ENCODE assay signal across 8 cellular contexts in the genomic region with DNA sequence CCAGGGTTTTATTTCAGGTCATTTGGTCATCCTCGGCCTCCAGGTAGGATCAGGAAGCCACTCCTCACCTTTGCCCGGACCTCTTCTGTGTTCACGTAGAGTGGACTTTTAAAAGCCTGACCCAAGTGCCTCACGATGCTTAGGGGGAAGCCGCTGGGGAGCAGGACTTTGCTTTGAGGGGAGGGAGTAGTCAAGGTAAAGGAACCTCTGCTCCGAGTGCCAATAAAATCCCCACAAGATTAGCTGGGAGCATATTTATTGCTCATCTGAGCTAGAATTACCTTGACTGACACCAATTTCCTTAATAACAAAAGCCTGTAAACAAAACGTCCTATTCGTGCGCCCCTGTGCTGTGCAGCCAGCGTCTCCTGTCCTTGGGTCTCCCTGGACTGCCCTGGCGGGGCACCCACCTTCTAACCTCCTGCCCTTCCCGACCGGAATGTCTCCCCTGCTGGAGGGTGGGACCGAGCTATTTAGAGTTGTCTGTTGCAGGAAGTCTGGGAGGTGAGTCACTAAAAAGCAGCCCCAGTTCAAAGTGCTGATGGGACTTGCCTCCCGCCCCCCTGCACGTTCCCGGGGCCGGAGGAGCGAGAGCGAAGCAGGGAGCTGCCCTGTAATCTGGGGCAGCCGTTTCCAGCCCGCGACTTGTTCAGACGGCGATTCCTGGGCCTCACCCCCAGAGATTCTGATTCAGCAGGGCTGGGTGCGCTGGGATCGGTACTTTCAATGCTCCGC. TPM values are rescaled to one million over a fixed set of nuclear protein-coding genes. Genes with fewer than 3 reads are reported as not detected.
DNase-seq lines count a peak whose midpoint lies in the region; ATAC-seq and TF ChIP-seq lines count a peak whose summit lies in the region.

No MANE protein-coding gene starts in this region.

- CTCF ChIA-PET in CD8-positive, alpha-beta T cell (lab: Charles Lee) = interaction anchor here (0.6 to 8.7 kb wide), 31 partner anchors 10 to 499 kb away, joined by 3 to 174 read pairs (median 4); no protein-coding TSS in a partner anchor
- CTCF ChIA-PET in activated CD4-positive, alpha-beta T cell treated with anti-CD3 and anti-CD28 coated beads, Interleukin-2, amount 10 ng/mL, durations not matched to agents 7 days and 5 days (lab: Charles Lee) = interaction anchor here (0.6 to 4.0 kb wide), 11 partner anchors 13 to 486 kb away, joined by 3 to 13 read pairs (median 4); no protein-coding TSS in a partner anchor

- peaks cover 48% of the 10 kb centered on the region for H3K4me1 Mint-ChIP-seq in CD8-positive, alpha-beta T cell (ENCODE audit: low read depth)
- H3K4me1 Mint-ChIP-seq in activated CD4-positive, alpha-beta T cell treated with anti-CD3 and anti-CD28 coated beads, Interleukin-2, amount 10 ng/mL, durations not matched to agents 7 days and 5 days = peaks cover 56% of the 10 kb centered on the region

- H3K36me3 ChIP-seq in CD8-positive, alpha-beta T cell (ENCODE audit: insufficient read depth, low read length) = no peaks in the 10 kb centered on the region
- no peaks in the 10 kb centered on the region for H3K36me3 ChIP-seq in Karpas-422 (ENCODE audit: insufficient read depth, low read length)
- no peaks in the 10 kb centered on the region for H3K36me3 ChIP-seq in lower lobe of right lung

- no peaks in the 10 kb centered on the region for H3K79me2 ChIP-seq in Karpas-422 (ENCODE audit: low read length)

- peaks cover 42% of the 10 kb centered on the region for H3K4me1 ChIP-seq in CD8-positive, alpha-beta T cell (ENCODE audit: insufficient read depth, low read length)
- H3K4me1 ChIP-seq in Karpas-422 (ENCODE audit: low read length) = peaks cover 29% of the 10 kb centered on the region
- H3K4me1 ChIP-seq in lower lobe of right lung = peaks cover 58% of the 10 kb centered on the region

- intact Hi-C loops in CD8-positive, alpha-beta T cell (cut with DNase I, micrococcal nuclease) = loop anchor here (1.0 to 10.0 kb wide), 11 partner anchors 18 to 1116 kb away; a partner anchor contains a TSS
- intact Hi-C loops in lower lobe of right lung (cut with DNase I) = no loop called here

- no peaks in the 10 kb centered on the region for H3K27me3 ChIP-seq in CD8-positive, alpha-beta T cell (ENCODE audit: insufficient read depth, low read length)
- H3K27me3 ChIP-seq in Karpas-422 (ENCODE audit: low read length) (0 out of 2 replicates have a peak, but pooled peaks cover 3% of the 10 kb centered on the region), lower lobe of right lung (ENCODE audit: low read depth) (no peaks in the 10 kb centered on the region)

- no peaks in the 10 kb centered on the region; the same call in 1 of the 2 replicates for H4K20me1 ChIP-seq in Karpas-422 (ENCODE audit: insufficient read depth, low read depth, low read length)

- no peaks in the 10 kb centered on the region for H3K9me2 ChIP-seq in Karpas-422 (replicated peaks; ENCODE audit: insufficient read depth, low read length)

- H3K27me3 Mint-ChIP-seq in CD8-positive, alpha-beta T cell (ENCODE audit: low read depth) = no peaks in the 10 kb centered on the region
- peaks cover 13% of the 10 kb centered on the region for H3K27me3 Mint-ChIP-seq in activated CD4-positive, alpha-beta T cell treated with anti-CD3 and anti-CD28 coated beads, Interleukin-2, amount 10 ng/mL, durations not matched to agents 7 days and 5 days

- H3K36me3 Mint-ChIP-seq in CD8-positive, alpha-beta T cell = peaks cover 20% of the 10 kb centered on the region
- peaks cover 7% of the 10 kb centered on the region for H3K36me3 Mint-ChIP-seq in activated CD4-positive, alpha-beta T cell treated with anti-CD3 and anti-CD28 coated beads, Interleukin-2, amount 10 ng/mL, durations not matched to agents 7 days and 5 days (ENCODE audit: low read depth)

- peak in 6 of 7 experiments; percentile 49 to 72 (median 68) for DNase-seq in CD8-positive, alpha-beta T cell
- peak; percentile 42 for DNase-seq in Karpas-422
- peak; percentile 53 for DNase-seq in activated CD4-positive, alpha-beta T cell treated with anti-CD3 and anti-CD28 coated beads, Interleukin-2, amount 10 ng/mL, durations not matched to agents 7 days and 5 days
- peak; percentile 78 for DNase-seq in dermis blood vessel endothelial cell
- DNase-seq in lower lobe of right lung = peak; percentile 70
- DNase-seq in stimulated activated CD4-positive, alpha-beta T cell treated with anti-CD3 and anti-CD28 coated beads, Interleukin-4, amount 100 ng/mL, for 48 hours (ENCODE audit: low read depth in 2 of 2) = peak; percentile 54 to 73
- DNase-seq in NCI-H1694 (lab: John Stamatoyannopoulos, UW) = no peak
- DNase-seq in SHP77 treated with DMSO at 0.1 percent for 48 hours (lab: John Stamatoyannopoulos, UW) = no peak

- H3K9me3 ChIP-seq in CD8-positive, alpha-beta T cell (ENCODE audit: low read length) = no peaks in the 10 kb centered on the region
- H3K9me3 ChIP-seq in Karpas-422 (ENCODE audit: low read length) (no peaks in the 10 kb centered on the region), lower lobe of right lung (no peaks in the 10 kb centered on the region)

- no peak for TF ChIP-seq CTCF in CD8-positive, alpha-beta T cell (IDR thresholded peaks at IDR 0.05)
- TF ChIP-seq CTCF in lower lobe of right lung (IDR thresholded peaks at IDR 0.05) = no peak

- H2AFZ ChIP-seq in Karpas-422 (ENCODE audit: low read length) = peak overlapping the region; percentile 84; the same call in 1 of the 2 replicates

- H3K4me2 ChIP-seq in Karpas-422 (ENCODE audit: low read depth, low read length, poor library complexity, severe bottlenecking) = peak overlapping the region; percentile 80

- POLR2A ChIA-PET in CD8-positive, alpha-beta T cell (lab: Charles Lee) = interaction anchor here (0.5 to 7.0 kb wide), 10 partner anchors 16 to 234 kb away, joined by 3 to 73 read pairs (median 4); no protein-coding TSS in a partner anchor
- POLR2A ChIA-PET in activated CD4-positive, alpha-beta T cell treated with anti-CD3 and anti-CD28 coated beads, Interleukin-2, amount 10 ng/mL, durations not matched to agents 7 days and 5 days (lab: Charles Lee) = interaction anchor here (0.6 kb wide), 1 partner anchor 104 kb away, joined by 3 read pairs; no protein-coding TSS in a partner anchor

- ATAC-seq in CD8-positive, alpha-beta T cell = peak; percentile 39
- peak; percentile 62 to 63 for ATAC-seq in lower lobe of right lung

- H3K9ac ChIP-seq in Karpas-422 (ENCODE audit: low read length) = peak overlapping the region; percentile 48

- H3K9me3 Mint-ChIP-seq in CD8-positive, alpha-beta T cell = no peaks in the 10 kb centered on the region
- H3K9me3 Mint-ChIP-seq in activated CD4-positive, alpha-beta T cell treated with anti-CD3 and anti-CD28 coated beads, Interleukin-2, amount 10 ng/mL, durations not matched to agents 7 days and 5 days = no peaks in the 10 kb centered on the region

- H3K4me3 Mint-ChIP-seq in CD8-positive, alpha-beta T cell = peak overlapping the region; percentile 99
- H3K4me3 Mint-ChIP-seq in activated CD4-positive, alpha-beta T cell treated with anti-CD3 and anti-CD28 coated beads, Interleukin-2, amount 10 ng/mL, durations not matched to agents 7 days and 5 days = peak overlapping the region; percentile 96

- peak overlapping the region; percentile 90 for H3K4me3 ChIP-seq in CD8-positive, alpha-beta T cell (ENCODE audit: low read depth, low read length)
- H3K4me3 ChIP-seq in Karpas-422 (ENCODE audit: low read length) (peak overlapping the region; percentile 67), lower lobe of right lung (peak overlapping the region; percentile 85)

- peak overlapping the region; percentile 68 for H3K27ac ChIP-seq in CD8-positive, alpha-beta T cell (ENCODE audit: low read depth, low read length)
- H3K27ac ChIP-seq in Karpas-422 (ENCODE audit: low read length) = no peak overlapping the region
- H3K27ac ChIP-seq in lower lobe of right lung = peak overlapping the region; percentile 88

- H3K27ac Mint-ChIP-seq in CD8-positive, alpha-beta T cell = peak overlapping the region; percentile 98
- H3K27ac Mint-ChIP-seq in activated CD4-positive, alpha-beta T cell treated with anti-CD3 and anti-CD28 coated beads, Interleukin-2, amount 10 ng/mL, durations not matched to agents 7 days and 5 days = peak overlapping the region; percentile 95

RNA-seq across cellular contexts. Expression of a gene that starts 0.8 kb away (rescaled TPM):
- total RNA-seq in CD8-positive, alpha-beta T cell = 100 to 1,000 TPM; 126 to 129 TPM
- total RNA-seq in Karpas-422 (2014; rRNA removed; shearing (Covaris generic); ENCODE audit: low replicate concordance) = 0.19 TPM in 1 of 2 replicates, not detected in the other
- 10 to 100 TPM; 30.3 to 31.2 TPM for total RNA-seq in activated CD4-positive, alpha-beta T cell treated with anti-CD3 and anti-CD28 coated beads, Interleukin-2, amount 10 ng/mL, durations not matched to agents 7 days and 5 days
- total RNA-seq in dermis blood vessel endothelial cell = 57.1 and 121 TPM in 2 replicates
- total RNA-seq in lower lobe of right lung = 135 TPM

RNA-seq across cellular contexts. Expression of a gene that starts 25.1 kb away (rescaled TPM):
- total RNA-seq in CD8-positive, alpha-beta T cell = not detected
- not detected in 2 replicates for total RNA-seq in Karpas-422 (2014; rRNA removed; shearing (Covaris generic); ENCODE audit: low replicate concordance)
- total RNA-seq in activated CD4-positive, alpha-beta T cell treated with anti-CD3 and anti-CD28 coated beads, Interleukin-2, amount 10 ng/mL, durations not matched to agents 7 days and 5 days = not detected
- total RNA-seq in dermis blood vessel endothelial cell (not detected in 2 replicates), lower lobe of right lung (not detected)

Comparison
In these comparisons a context has a peak if more than half of its experiments do, and no peak if none do; other contexts are left out.
1. DNase-seq: peak in CD8-positive, alpha-beta T cell (6 of 7), Karpas-422 (single experiment), activated CD4-positive, alpha-beta T cell treated with anti-CD3 and anti-CD28 coated beads, Interleukin-2, amount 10 ng/mL, durations not matched to agents 7 days and 5 days (single experiment), dermis blood vessel endothelial cell (single experiment), lower lobe of right lung (single experiment) and stimulated activated CD4-positive, alpha-beta T cell treated with anti-CD3 and anti-CD28 coated beads, Interleukin-4, amount 100 ng/mL, for 48 hours (2 of 2); none in NCI-H1694 (single experiment) and SHP77 treated with DMSO at 0.1 percent for 48 hours (single experiment).
2. RNA of a gene that starts 0.8 kb away (total RNA-seq): 135 TPM in lower lobe of right lung (single experiment), 126 to 129 TPM in CD8-positive, alpha-beta T cell, 57.1 to 121 TPM in dermis blood vessel endothelial cell and 30.3 to 31.2 TPM in activated CD4-positive, alpha-beta T cell treated with anti-CD3 and anti-CD28 coated beads, Interleukin-2, amount 10 ng/mL, durations not matched to agents 7 days and 5 days; 0.19 TPM in Karpas-422; every median in the first group is over 10 times any median in the second.
3. Peak in every context shown above with its lines, with median percentiles within 50 percentile points of each other: H3K4me3 ChIP-seq.